ENCODE assay signal across 11 cellular contexts in genomic region chr1:46991083-46991923, GRCh38.
DNase-seq lines count a peak whose midpoint lies in the region; ATAC-seq and TF ChIP-seq lines count a peak whose summit lies in the region.
"Had no signal": no experiment of that assay in that cellular context is flagged by ENCODE, and none has a peak within 500 bp of the region (broad histone marks: within the 10 kb centered on the region; RNA-seq: fewer than 3 reads in every experiment).

No MANE protein-coding gene starts in this region.

- H3K9ac ChIP-seq in KMS-11: no peak overlapping the region

- 0 out of 2 replicates have a peak, but pooled peaks have one; percentile 11 for TF ChIP-seq CTCF in KMS-11 (conservative IDR thresholded peaks at IDR 0.05; ENCODE audit: low read depth, low read length)

- no peaks in the 10 kb centered on the region for H3K27me3 ChIP-seq in KMS-11 (ENCODE audit: insufficient read depth, low read depth)

- H3K36me3 ChIP-seq in KMS-11 (ENCODE audit: insufficient read depth): no peaks in the 10 kb centered on the region

- no peak overlapping the region for H3K27ac ChIP-seq in KMS-11
- H3K27ac ChIP-seq: coronary artery had no signal

- H3K4me1 ChIP-seq in KMS-11 (ENCODE audit: low read depth, poor library complexity, severe bottlenecking): no peaks in the 10 kb centered on the region

- no peak overlapping the region for H2AFZ ChIP-seq in KMS-11 (ENCODE audit: low read depth)

- DNase-seq in COLO829 (ENCODE audit: low spot score) (peak; percentile 23), kidney glomerular epithelial cell (lab: John Stamatoyannopoulos, UW) (peak; percentile 16), retina (no peak)
- no peak for DNase-seq in activated effector memory CD4-positive, alpha-beta T cell treated with anti-CD3 and anti-CD28 coated beads, Interleukin-2, amount 50 U/mL, for 16 hours
- DNase-seq: activated CD4-positive, alpha-beta T cell treated with anti-CD3 and anti-CD28 coated beads for 48 hours; COR-L47 had no signal

- H3K79me2 ChIP-seq in KMS-11 (ENCODE audit: insufficient read depth, low read depth): no peaks in the 10 kb centered on the region

- ATAC-seq in SK-N-SH treated with all-trans-retinoic acid at 6 μM for 48 hours (peak; percentile 63), GM19467 (IDR thresholded peaks at IDR 0.05; ENCODE audit: unreplicated experiment) (no peak), GM18517 (IDR thresholded peaks at IDR 0.05; ENCODE audit: unreplicated experiment) (no peak)

- no peak overlapping the region for H3K4me3 ChIP-seq in KMS-11 (IDR thresholded peaks at IDR 0.05; ENCODE audit: insufficient read depth, low read depth, low read length)
- H3K4me3 ChIP-seq: coronary artery had no signal

- H3K4me2 ChIP-seq in KMS-11: no peak overlapping the region

- H4K20me1 ChIP-seq in KMS-11 (ENCODE audit: insufficient read depth): no peaks in the 10 kb centered on the region

TF ChIP-seq in SK-N-SH treated with all-trans-retinoic acid at 6 μM for 48 hours, 23 proteins besides CTCF, POLR2A, EP300 and RAD21:
- TF ChIP-seq ARNTL (CRISPR knock-in tag; IDR thresholded peaks at IDR 0.05; ENCODE audit: borderline replicate concordance, low read depth) (no peak), PPARA (CRISPR knock-in tag; IDR thresholded peaks at IDR 0.05; ENCODE audit: borderline replicate concordance) (no peak), ZNF565 (CRISPR knock-in tag; conservative IDR thresholded peaks at IDR 0.05; ENCODE audit: low read depth) (no peak), ZNF8 (CRISPR knock-in tag; IDR thresholded peaks at IDR 0.05) (no peak), CSRNP3 (CRISPR knock-in tag; IDR thresholded peaks at IDR 0.05) (no peak)

Comparison
In these comparisons a context has a peak if more than half of its experiments do, and no peak if none do; other contexts are left out.
1. DNase-seq: peak in COLO829 (single experiment) and kidney glomerular epithelial cell (single experiment); none in retina (single experiment) and activated effector memory CD4-positive, alpha-beta T cell treated with anti-CD3 and anti-CD28 coated beads, Interleukin-2, amount 50 U/mL, for 16 hours (single experiment).